Comparison of ENCODE assay signal across 11 cellular contexts in genomic region chr12:113766880-113767878, GRCh38.
DNase-seq lines count a peak whose midpoint lies in the region; ATAC-seq and TF ChIP-seq lines count a peak whose summit lies in the region.
"Had no signal": no experiment of that assay in that cellular context is flagged by ENCODE, and none has a peak within 500 bp of the region (broad histone marks: within the 10 kb centered on the region; RNA-seq: fewer than 3 reads in every experiment).

No MANE protein-coding gene starts in this region.

- DNase-seq in DMS53 treated with DMSO at 0.1 percent for 48 hours (lab: John Stamatoyannopoulos, UW; ENCODE audit: unreplicated experiment) (peak; percentile 60), LHCN-M2 (ENCODE audit: low read depth) (peak; percentile 75), dedifferentiated amniotic fluid mesenchymal stem cell (ENCODE audit: extremely low spot score) (peak; percentile 56), myocyte (ENCODE audit: low read depth) (peak; percentile 60), HuH-7.5 (ENCODE audit: low spot score) (no peak), coronary artery (ENCODE audit: low spot score) (no peak)
- DNase-seq in activated CD4-positive, alpha-beta T cell treated with anti-CD3 and anti-CD28 coated beads for 4 hours = no peak
- DNase-seq: activated CD8-positive, alpha-beta T cell treated with anti-CD3 and anti-CD28 coated beads, Interleukin-2, amount 10 ng/mL, durations not matched to agents 7 days and 5 days; immature natural killer cell had no signal

- no peak overlapping the region for H3K4me3 ChIP-seq in coronary artery
- H3K4me3 ChIP-seq: right atrium auricular region had no signal

- TF ChIP-seq CTCF in coronary artery (IDR thresholded peaks at IDR 0.05) = no peak

- ATAC-seq in GM18873 (IDR thresholded peaks at IDR 0.05; ENCODE audit: low FRiP score, unreplicated experiment) = no peak
- ATAC-seq: activated CD8-positive, alpha-beta T cell treated with anti-CD3 and anti-CD28 coated beads, Interleukin-2, amount 10 ng/mL, durations not matched to agents 7 days and 5 days had no signal

- H3K27ac ChIP-seq in coronary artery = no peak overlapping the region
- H3K27ac ChIP-seq: right atrium auricular region had no signal

Comparison
In these comparisons a context has a peak if more than half of its experiments do, and no peak if none do; other contexts are left out.
1. DNase-seq: peak in DMS53 treated with DMSO at 0.1 percent for 48 hours (single experiment), LHCN-M2 (single experiment), dedifferentiated amniotic fluid mesenchymal stem cell (single experiment) and myocyte (single experiment); none in HuH-7.5 (single experiment), coronary artery (single experiment) and activated CD4-positive, alpha-beta T cell treated with anti-CD3 and anti-CD28 coated beads for 4 hours (0 of 2).